ENCODE assay signal across 8 cellular contexts in genomic region chr9:109119439-109120203, GRCh38. TPM values are rescaled to one million over a fixed set of nuclear protein-coding genes. Genes with fewer than 3 reads are reported as not detected.
DNase-seq lines count a peak whose midpoint lies in the region; ATAC-seq and TF ChIP-seq lines count a peak whose summit lies in the region.

TSS of gene TMEM245 (minus strand) at chr9:109119947. CDS start at chr9:109119913, 34 bp downstream.

- H3K4me3 Mint-ChIP-seq in CD8-positive, alpha-beta T cell: peak within 1 kb of the TSS; percentile 93

- DNase-seq in CD8-positive, alpha-beta T cell: peak; percentile 87 to 97 (median 93)
- peak; percentile 93 for DNase-seq in HS-27A (ENCODE audit: low read depth)
- DNase-seq in NK-92 (lab: John Stamatoyannopoulos, UW; ENCODE audit: unreplicated experiment): peak; percentile 66
- peak; percentile 87 for DNase-seq in activated CD8-positive, alpha-beta memory T cell treated with anti-CD3 and anti-CD28 coated beads for 1 hour (ENCODE audit: extremely low read depth in 1 of 2, low read depth in 1 of 2)
- peak; percentile 92 for DNase-seq in effector CD8-positive, alpha-beta T cell (lab: John Stamatoyannopoulos, UW)
- DNase-seq in lung microvascular endothelial cell (ENCODE audit: low read depth in 2 of 2): peak; percentile 99 to 100
- peak; percentile 88 to 93 (median 91) for DNase-seq in stimulated activated CD4-positive, alpha-beta T cell treated with anti-CD3 and anti-CD28 coated beads, TNF-alpha, amount 100 ng/mL, for 48 hours (ENCODE audit: low read depth in 3 of 3)

- ATAC-seq in CD8-positive, alpha-beta T cell: peak; percentile 93
- peak; percentile 91 for ATAC-seq in GM19467 (IDR thresholded peaks at IDR 0.05; ENCODE audit: unreplicated experiment)

- no peak for TF ChIP-seq CTCF in CD8-positive, alpha-beta T cell (IDR thresholded peaks at IDR 0.05)

- H3K9me3 Mint-ChIP-seq in CD8-positive, alpha-beta T cell: no peaks in the 10 kb centered on the region

- H3K36me3 Mint-ChIP-seq in CD8-positive, alpha-beta T cell: peaks cover 27% of the 10 kb centered on the region

- intact Hi-C loops in CD8-positive, alpha-beta T cell (cut with DNase I, micrococcal nuclease): loop anchor here (1.0 to 5.0 kb wide), 7 partner anchors 9 to 1837 kb away; partner anchors contain the start of genes ABITRAM (in 2 of the 2), CTNNAL1 (in 2 of the 2), ELP1 (in 2 of the 2) and RAD23B (in 1 of the 2)

- POLR2A ChIA-PET in CD8-positive, alpha-beta T cell (lab: Charles Lee): interaction anchor here (0.6 to 3.2 kb wide), 15 partner anchors 9 to 188 kb away, joined by 3 to 18 read pairs (median 4); no protein-coding TSS in a partner anchor

- peaks cover 42% of the 10 kb centered on the region for H3K4me1 ChIP-seq in CD8-positive, alpha-beta T cell (ENCODE audit: insufficient read depth, low read length)

- H3K9me3 ChIP-seq in CD8-positive, alpha-beta T cell (ENCODE audit: low read length): no peaks in the 10 kb centered on the region

- no peaks in the 10 kb centered on the region for H3K27me3 ChIP-seq in CD8-positive, alpha-beta T cell (ENCODE audit: insufficient read depth, low read length)

- peak within 1 kb of the TSS; percentile 85 for H3K27ac ChIP-seq in CD8-positive, alpha-beta T cell (ENCODE audit: low read depth, low read length)

- H3K27me3 Mint-ChIP-seq in CD8-positive, alpha-beta T cell (ENCODE audit: low read depth): no peaks in the 10 kb centered on the region

- H3K36me3 ChIP-seq in CD8-positive, alpha-beta T cell (ENCODE audit: insufficient read depth, low read length): no peaks in the 10 kb centered on the region

- H3K4me3 ChIP-seq in CD8-positive, alpha-beta T cell (ENCODE audit: low read depth, low read length): peak within 1 kb of the TSS; percentile 88

- H3K4me1 Mint-ChIP-seq in CD8-positive, alpha-beta T cell (ENCODE audit: low read depth): peaks cover 39% of the 10 kb centered on the region

- CTCF ChIA-PET in CD8-positive, alpha-beta T cell (lab: Charles Lee): interaction anchor here (1.0 to 1.9 kb wide), 4 partner anchors 9 to 72 kb away, joined by 3 to 5 read pairs (median 3); no protein-coding TSS in a partner anchor

- H3K27ac Mint-ChIP-seq in CD8-positive, alpha-beta T cell: peak within 1 kb of the TSS; percentile 89

RNA-seq across cellular contexts. Expression of gene TMEM245, which starts in this region (rescaled TPM):
- total RNA-seq in CD8-positive, alpha-beta T cell: 10 to 100 TPM; 22.8 to 24.7 TPM
- total RNA-seq in lung microvascular endothelial cell: 50.1 and 57.7 TPM in 2 replicates

Comparison
In these comparisons a context has a peak if more than half of its experiments do, and no peak if none do; other contexts are left out.
1. Peak in every context shown above with its lines: DNase-seq, ATAC-seq, H3K4me3 ChIP-seq and H3K27ac ChIP-seq.